8 cellular contexts compared by ENCODE assay signal in the genomic region with DNA sequence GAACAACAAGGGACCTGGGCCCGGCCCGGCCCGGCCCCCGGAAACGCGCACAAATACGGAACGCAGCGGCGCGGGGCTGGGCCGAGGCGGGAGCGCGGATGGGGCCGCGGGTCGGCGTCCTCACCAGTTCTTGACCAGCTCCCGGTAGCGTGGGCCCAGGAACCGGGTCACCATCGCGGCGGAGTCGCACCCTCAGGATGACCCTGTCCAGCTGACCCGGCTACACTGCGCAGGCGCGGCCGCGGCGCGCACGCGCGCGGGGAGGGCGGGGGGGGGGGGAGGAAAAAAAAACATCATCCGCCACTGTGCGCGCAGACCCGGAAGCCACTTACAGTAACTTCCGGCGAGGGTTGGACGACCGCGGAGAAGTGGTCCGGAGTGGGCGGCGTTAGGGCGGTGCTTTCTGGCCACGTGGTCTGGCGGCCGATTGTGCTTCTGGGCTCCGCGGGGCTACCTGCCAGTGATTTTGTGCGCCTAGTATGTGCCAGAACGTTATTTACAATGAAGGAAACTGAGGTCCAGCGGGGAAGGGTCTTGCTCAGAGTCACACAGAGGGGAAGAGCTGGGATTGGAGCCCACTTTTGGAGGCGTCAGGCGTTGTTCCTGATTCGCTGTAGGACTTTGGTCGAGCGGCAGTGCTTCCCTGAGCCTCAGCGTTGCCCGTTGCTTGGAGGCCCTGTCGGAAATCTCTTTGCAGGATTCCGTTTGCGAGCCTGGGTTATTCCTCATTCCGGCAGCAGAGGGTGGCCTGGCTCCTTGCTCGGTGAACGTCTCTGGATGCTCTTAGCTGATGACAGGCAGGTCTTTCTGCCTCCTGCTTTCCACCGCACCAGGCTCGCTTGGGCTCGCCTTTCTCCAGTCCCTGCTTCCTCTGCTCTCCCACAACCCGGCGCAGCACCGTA. TPM values are rescaled to one million over a fixed set of nuclear protein-coding genes. Genes with fewer than 3 reads are reported as not detected.
DNase-seq lines count a peak whose midpoint lies in the region; ATAC-seq and TF ChIP-seq lines count a peak whose summit lies in the region.

A gene (minus strand): TSS at position 227 of the 902 bp plus-strand sequence. CDS start 53 bp downstream, at position 174.

- H3K9me3 ChIP-seq in PC-9 (ENCODE audit: insufficient read depth, low read depth) (no peaks in the 10 kb centered on the region), mucosa of rectum (ENCODE audit: control insufficient read depth in 2 of 2, low read length in 2 of 2) (no peaks in the 10 kb centered on the region)

- H4K20me1 ChIP-seq in PC-9 (ENCODE audit: insufficient read depth) = peaks cover 14% of the 10 kb centered on the region; the same call in 1 of the 2 replicates

- H3K27ac ChIP-seq in PC-9 (peak within 1 kb of the TSS; percentile 73), mucosa of rectum (ENCODE audit: low read depth in 2 of 2, low read length in 2 of 2) (peak within 1 kb of the TSS; percentile 94 to 97)

- H3K27me3 ChIP-seq in PC-9 (ENCODE audit: insufficient read depth, low read depth) (no peaks in the 10 kb centered on the region), mucosa of rectum (ENCODE audit: control insufficient read depth in 2 of 2, insufficient read depth in 2 of 2, low read length in 2 of 2) (no peaks in the 10 kb centered on the region)

- peak; percentile 96 for DNase-seq in DMS53 (lab: John Stamatoyannopoulos, UW)
- DNase-seq in KBM-7 = peak; percentile 96
- peak; percentile 86 to 92 for DNase-seq in PC-9
- DNase-seq in activated T-cell treated with anti-CD3 and anti-CD28 coated beads, Interleukin-2, amount 50 U/mL, for 1 hour = peak; percentile 87
- DNase-seq in epithelial cell of proximal tubule (ENCODE audit: low read depth) = peak; percentile 75
- DNase-seq in stimulated activated CD8-positive, alpha-beta memory T cell treated with anti-CD3 and anti-CD28 coated beads, Interleukin-4, amount 100 ng/mL, for 48 hours = peak; percentile 96

- no peaks in the 10 kb centered on the region for H3K9me2 ChIP-seq in PC-9 (ENCODE audit: insufficient read depth)

- ATAC-seq in GM21619 (IDR thresholded peaks at IDR 0.05; ENCODE audit: unreplicated experiment) = peak; percentile 78

- TF ChIP-seq CTCF in PC-9 (conservative IDR thresholded peaks at IDR 0.05) (peak; percentile 57; the same call in 1 of the 2 replicates), epithelial cell of proximal tubule (conservative IDR thresholded peaks at IDR 0.05; ENCODE audit: low read depth, low read length) (peak; percentile 65)

- H3K4me2 ChIP-seq in PC-9 = peak within 1 kb of the TSS; percentile 78

- intact Hi-C loops in PC-9 (cut with micrococcal nuclease; ENCODE audit: unreplicated experiment) = loop anchor here (5.0 to 10.0 kb wide), 3 partner anchors 52 to 192 kb away; no protein-coding TSS in a partner anchor

- CTCF ChIA-PET in PC-9 (lab: Charles Lee) = interaction anchor here (0.6 to 0.7 kb wide), 2 partner anchors 91 to 414 kb away, joined by 3 to 7 read pairs; no protein-coding TSS in a partner anchor

- H3K4me1 ChIP-seq in PC-9 (replicated peaks; ENCODE audit: insufficient read depth) = peaks cover 26% of the 10 kb centered on the region
- peaks cover 12 to 24% of the 10 kb centered on the region in 2 donors for H3K4me1 ChIP-seq in mucosa of rectum (ENCODE audit: control insufficient read depth in 2 of 2, insufficient read depth in 2 of 2, low read length in 2 of 2)

- H2AFZ ChIP-seq in PC-9 = peak within 1 kb of the TSS; percentile 87

- H3K36me3 ChIP-seq in PC-9 (ENCODE audit: low read depth) = no peaks in the 10 kb centered on the region
- H3K36me3 ChIP-seq in mucosa of rectum (ENCODE audit: control insufficient read depth in 2 of 2, insufficient read depth in 2 of 2, low read length in 2 of 2) = peaks cover 3 to 5% of the 10 kb centered on the region in 2 donors

- POLR2A ChIA-PET in PC-9 (lab: Charles Lee; ENCODE audit: unreplicated experiment) = interaction anchor here (0.6 to 0.7 kb wide), 2 partner anchors 15 to 302 kb away, joined by 4 to 14 read pairs; no protein-coding TSS in a partner anchor

- H3K79me2 ChIP-seq in PC-9 (ENCODE audit: low read depth) = peaks cover 45% of the 10 kb centered on the region

- in situ Hi-C loops in KBM-7 (cut with MboI; ENCODE audit: low pct_unique_long_range_greater_than_20kb, low sequenced_read_pairs) = no loop called here

- H3K9ac ChIP-seq in mucosa of rectum (ENCODE audit: low read depth in 1 of 2, low read length in 2 of 2) = peak within 1 kb of the TSS; percentile 88 to 89

- H3K4me3 ChIP-seq in PC-9 (peak within 1 kb of the TSS; percentile 92), epithelial cell of proximal tubule (ENCODE audit: low read depth, low read length) (peak within 1 kb of the TSS; percentile 100), mucosa of rectum (ENCODE audit: low read length in 2 of 2) (peak within 1 kb of the TSS; percentile 86 to 94)

- BruUV-seq in PC-9 (replicated peaks; lab: Mats Ljungman, UMichigan) = TSS peak; percentile 99

- peaks cover 23% of the 10 kb centered on the region for H3F3A ChIP-seq in PC-9 (ENCODE audit: insufficient read depth, low read depth)

RNA-seq across cellular contexts. Expression of the gene that starts here (rescaled TPM):
- total RNA-seq in PC-9 (2021) (196 and 275 TPM in 2 replicates), epithelial cell of proximal tubule (91.4 and 114 TPM in 2 replicates)

Comparison
In these comparisons a context has a peak if more than half of its experiments do, and no peak if none do; other contexts are left out.
1. Peak in every context shown above with its lines: DNase-seq, ATAC-seq, H3K4me3 ChIP-seq and H3K27ac ChIP-seq.